32 cellular contexts compared by ENCODE assay signal in the genomic region with DNA sequence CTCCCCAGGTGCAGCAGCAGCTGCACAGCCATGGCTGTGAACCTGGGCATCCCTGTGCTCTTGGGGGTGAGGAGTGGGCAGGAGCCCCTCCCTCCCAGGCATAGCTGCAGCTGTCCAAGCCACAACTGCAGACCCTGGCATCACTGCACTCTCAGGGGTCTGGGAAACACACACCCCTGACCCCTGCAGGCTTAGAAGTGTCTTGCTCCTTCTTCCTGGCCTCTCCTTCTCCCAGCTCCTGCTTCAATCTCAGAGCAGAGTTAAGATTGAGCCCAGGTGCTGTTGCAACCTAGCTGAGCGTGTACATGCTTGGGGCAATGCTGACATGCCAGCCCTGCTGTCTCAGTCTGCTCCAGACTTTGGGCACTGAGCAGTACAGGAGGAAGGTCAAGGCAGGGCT.
"Had no signal": no experiment of that assay in that cellular context is flagged by ENCODE, and none has a peak within 500 bp of the region (broad histone marks: within the 10 kb centered on the region; RNA-seq: fewer than 3 reads in every experiment).

No MANE protein-coding gene starts in this region.

- H3K4me1 Mint-ChIP-seq: activated CD4-positive, alpha-beta memory T cell treated with anti-CD3 and anti-CD28 coated beads, Interleukin-2, amount 10 ng/mL, durations not matched to agents 7 days and 5 days; activated CD8-positive, alpha-beta memory T cell treated with anti-CD3 and anti-CD28 coated beads, Interleukin-2, amount 10 ng/mL, durations not matched to agents 7 days and 5 days; activated naive CD8-positive, alpha-beta T cell treated with anti-CD3 and anti-CD28 coated beads for 36 hours; activated T-helper 17 cell treated with anti-CD3 and anti-CD28 coated beads, Interleukin-2, amount 50 U/mL, for 72 hours; central memory CD8-positive, alpha-beta T cell had no signal

- ATAC-seq: activated CD8-positive, alpha-beta memory T cell treated with anti-CD3 and anti-CD28 coated beads, Interleukin-2, amount 10 ng/mL, durations not matched to agents 7 days and 5 days; activated T-cell treated with anti-CD3 and anti-CD28 coated beads, Interleukin-2, amount 50 U/mL, for 72 hours; activated T-helper 17 cell treated with anti-CD3 and anti-CD28 coated beads, Interleukin-2, amount 50 U/mL, for 72 hours had no signal

- H3K27ac Mint-ChIP-seq: activated CD4-positive, alpha-beta memory T cell treated with anti-CD3 and anti-CD28 coated beads, Interleukin-2, amount 10 ng/mL, durations not matched to agents 7 days and 5 days; activated CD8-positive, alpha-beta memory T cell treated with anti-CD3 and anti-CD28 coated beads, Interleukin-2, amount 10 ng/mL, durations not matched to agents 7 days and 5 days; activated naive CD8-positive, alpha-beta T cell treated with anti-CD3 and anti-CD28 coated beads for 36 hours; activated T-cell treated with anti-CD3 and anti-CD28 coated beads, Interleukin-2, amount 50 U/mL, for 72 hours; activated T-helper 17 cell treated with anti-CD3 and anti-CD28 coated beads, Interleukin-2, amount 50 U/mL, for 72 hours had no signal

- H3K27me3 Mint-ChIP-seq: activated CD4-positive, alpha-beta memory T cell treated with anti-CD3 and anti-CD28 coated beads, Interleukin-2, amount 10 ng/mL, durations not matched to agents 7 days and 5 days; activated CD8-positive, alpha-beta memory T cell treated with anti-CD3 and anti-CD28 coated beads, Interleukin-2, amount 10 ng/mL, durations not matched to agents 7 days and 5 days; activated naive CD8-positive, alpha-beta T cell treated with anti-CD3 and anti-CD28 coated beads for 36 hours; activated T-helper 17 cell treated with anti-CD3 and anti-CD28 coated beads, Interleukin-2, amount 50 U/mL, for 72 hours; central memory CD8-positive, alpha-beta T cell had no signal

- H3K27ac ChIP-seq: brain microvascular endothelial cell, VCaP had no signal

- H3K4me3 Mint-ChIP-seq: activated CD4-positive, alpha-beta memory T cell treated with anti-CD3 and anti-CD28 coated beads, Interleukin-2, amount 10 ng/mL, durations not matched to agents 7 days and 5 days; activated CD8-positive, alpha-beta memory T cell treated with anti-CD3 and anti-CD28 coated beads, Interleukin-2, amount 10 ng/mL, durations not matched to agents 7 days and 5 days; activated naive CD8-positive, alpha-beta T cell treated with anti-CD3 and anti-CD28 coated beads for 36 hours; activated T-cell treated with anti-CD3 and anti-CD28 coated beads, Interleukin-2, amount 50 U/mL, for 72 hours; activated T-helper 17 cell treated with anti-CD3 and anti-CD28 coated beads, Interleukin-2, amount 50 U/mL, for 72 hours; central memory CD8-positive, alpha-beta T cell had no signal

- H3K36me3 ChIP-seq: brain microvascular endothelial cell had no signal

- DNase-seq: activated CD4-positive, alpha-beta memory T cell treated with anti-CD3 and anti-CD28 coated beads, Interleukin-2, amount 10 ng/mL, durations not matched to agents 7 days and 5 days; activated CD4-positive, alpha-beta T cell treated with anti-CD3 and anti-CD28 coated beads for 1 hour; activated CD4-positive, alpha-beta T cell treated with anti-CD3 and anti-CD28 coated beads for 48 hours; activated CD4-positive, CD25-positive, alpha-beta regulatory T cell; activated CD8-positive, alpha-beta memory T cell treated with anti-CD3 and anti-CD28 coated beads for 24 hours; activated CD8-positive, alpha-beta memory T cell treated with anti-CD3 and anti-CD28 coated beads, Interleukin-2, amount 10 ng/mL, durations not matched to agents 7 days and 5 days; activated CD8-positive, alpha-beta memory T cell treated with anti-CD3 and anti-CD28 coated beads, Interleukin-2, amount 50 U/mL, for 48 hours; activated effector memory CD4-positive, alpha-beta T cell treated with anti-CD3 and anti-CD28 coated beads, Interleukin-2, amount 50 U/mL, for 16 hours; activated naive CD4-positive, alpha-beta T cell; activated naive CD4-positive, alpha-beta T cell treated with anti-CD3 and anti-CD28 coated beads, Interleukin-2, amount 50 U/mL, for 16 hours; activated naive CD8-positive, alpha-beta T cell treated with anti-CD3 and anti-CD28 coated beads for 36 hours; activated T-cell treated with anti-CD3 and anti-CD28 coated beads, Interleukin-2, amount 50 U/mL, for 1 hour; activated T-cell treated with anti-CD3 and anti-CD28 coated beads, Interleukin-2, amount 50 U/mL, for 72 hours; amniotic stem cell; aorta; brain microvascular endothelial cell; Karpas-422; NCI-H1105; NCI-H1417 treated with DMSO at 0.1 percent for 48 hours; NCI-H187 treated with DMSO at 0.1 percent for 48 hours; NCI-H2081; NCI-H345; NCI-H524 treated with DMSO at 0.1 percent for 48 hours; NK-92 treated with Interleukin-12 subunit alpha and Interleukin-12 subunit beta, amount 100 ng/mL, for 24 hours; Right ventricle myocardium superior; SW 1271; T-helper 1 cell; T-helper 2 cell; T-helper 9 cell had no signal

- H3K27me3 ChIP-seq: brain microvascular endothelial cell had no signal

- H3K36me3 Mint-ChIP-seq: activated CD8-positive, alpha-beta memory T cell treated with anti-CD3 and anti-CD28 coated beads, Interleukin-2, amount 10 ng/mL, durations not matched to agents 7 days and 5 days; activated naive CD8-positive, alpha-beta T cell treated with anti-CD3 and anti-CD28 coated beads for 36 hours had no signal

- H3K9me3 Mint-ChIP-seq: activated naive CD8-positive, alpha-beta T cell treated with anti-CD3 and anti-CD28 coated beads for 36 hours; activated T-helper 17 cell treated with anti-CD3 and anti-CD28 coated beads, Interleukin-2, amount 50 U/mL, for 72 hours had no signal
